In the genomic region with DNA sequence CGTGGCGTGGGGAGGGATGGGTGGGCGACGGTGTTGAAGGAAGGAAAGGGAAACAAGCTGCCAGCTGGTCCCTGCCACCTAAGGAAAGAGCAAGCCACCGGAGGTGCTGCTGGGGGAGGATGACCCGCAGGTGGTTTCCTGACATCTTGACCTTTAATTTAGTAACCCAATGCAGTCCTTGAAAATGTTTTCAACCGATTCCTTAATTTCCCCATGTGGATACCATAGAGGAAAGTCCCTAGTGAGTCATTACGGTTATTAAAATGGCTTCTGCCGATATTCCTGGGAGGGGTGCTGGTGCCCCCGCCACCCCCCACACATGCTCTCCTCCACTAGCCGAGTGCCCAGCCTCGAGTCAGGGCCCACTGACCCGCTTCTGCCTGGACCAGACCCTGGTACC, we compare ENCODE assay signal across 23 cellular contexts. TPM values are rescaled to one million over a fixed set of nuclear protein-coding genes. Genes with fewer than 3 reads are reported as not detected.
DNase-seq lines count a peak whose midpoint lies in the region; ATAC-seq, FAIRE-seq and TF ChIP-seq lines count a peak whose summit lies in the region.
"Had no signal": no experiment of that assay in that cellular context is flagged by ENCODE, and none has a peak within 500 bp of the region (broad histone marks: within the 10 kb centered on the region; RNA-seq: fewer than 3 reads in every experiment).

No MANE protein-coding gene starts in this region.

- POLR2A ChIA-PET in RWPE1 (lab: Yijun Ruan, JAX; ENCODE audit: low non-redundant PET) = no interaction called here

- ATAC-seq in GM19351 (IDR thresholded peaks at IDR 0.05; ENCODE audit: unreplicated experiment) = peak; percentile 33
- no peak for ATAC-seq in T-helper 17 cell
- ATAC-seq in stimulated activated effector memory CD8-positive, alpha-beta T cell treated with anti-CD3 and anti-CD28 coated beads, Interleukin-12 subunit alpha, Interleukin-12 subunit beta, amount 100 ng/mL, for 72 hours = no peak
- ATAC-seq: heart right ventricle, lower lobe of right lung, Right ventricle myocardium inferior had no signal

- peaks cover 5% of the 10 kb centered on the region for H3K36me3 Mint-ChIP-seq in activated CD4-positive, alpha-beta T cell treated with anti-CD3 and anti-CD28 coated beads, Interleukin-2, amount 10 ng/mL, durations not matched to agents 24 days and 14 days (ENCODE audit: low read depth)
- H3K36me3 Mint-ChIP-seq in T-helper 17 cell (ENCODE audit: low read depth) = peaks cover 3% of the 10 kb centered on the region
- H3K36me3 Mint-ChIP-seq in stimulated activated effector memory CD8-positive, alpha-beta T cell treated with anti-CD3 and anti-CD28 coated beads, Interleukin-12 subunit alpha, Interleukin-12 subunit beta, amount 100 ng/mL, for 72 hours = no peaks in the 10 kb centered on the region
- H3K36me3 Mint-ChIP-seq: brain had no signal

- DNase-seq in activated CD4-positive, alpha-beta T cell treated with anti-CD3 and anti-CD28 coated beads, Interleukin-2, amount 10 ng/mL, durations not matched to agents 24 days and 14 days = no peak
- DNase-seq in activated CD4-positive, alpha-beta T cell treated with anti-CD3 and anti-CD28 coated beads for 48 hours = no peak
- DNase-seq in T-helper 17 cell (no peak), NCI-H510A treated with DMSO at 0.1 percent for 48 hours (lab: John Stamatoyannopoulos, UW) (no peak), RWPE1 (ENCODE audit: low spot score) (no peak), H54 (ENCODE audit: insufficient read length, low spot score) (no peak)
- DNase-seq in stimulated activated effector memory CD8-positive, alpha-beta T cell treated with anti-CD3 and anti-CD28 coated beads, Interleukin-12 subunit alpha, Interleukin-12 subunit beta, amount 100 ng/mL, for 72 hours (ENCODE audit: low spot score in 2 of 2) = no peak
- DNase-seq: 8988T; activated CD4-positive, alpha-beta T cell treated with anti-CD3 and anti-CD28 coated beads, Interleukin-2, amount 50 U/mL, for 1 hour; activated T-cell treated with anti-CD3 and anti-CD28 coated beads, Interleukin-2, amount 50 U/mL, for 4 hours; heart right ventricle; lower lobe of right lung; NCI-H1105; NCI-H2081 treated with DMSO at 0.1 percent for 48 hours; NCI-H524; sigmoid colon; stimulated activated naive CD4-positive, alpha-beta T cell had no signal

- H3K4me1 Mint-ChIP-seq in activated CD4-positive, alpha-beta T cell treated with anti-CD3 and anti-CD28 coated beads, Interleukin-2, amount 10 ng/mL, durations not matched to agents 24 days and 14 days = peaks cover 20% of the 10 kb centered on the region
- H3K4me1 Mint-ChIP-seq in T-helper 17 cell = peaks cover 6% of the 10 kb centered on the region
- peaks cover 29% of the 10 kb centered on the region for H3K4me1 Mint-ChIP-seq in stimulated activated effector memory CD8-positive, alpha-beta T cell treated with anti-CD3 and anti-CD28 coated beads, Interleukin-12 subunit alpha, Interleukin-12 subunit beta, amount 100 ng/mL, for 72 hours

- CTCF ChIA-PET in RWPE1 (lab: Yijun Ruan, JAX) = no interaction called here

- H3K9me3 ChIP-seq in T-helper 17 cell (ENCODE audit: control insufficient read depth, low read length, poor library complexity, severe bottlenecking) = no peaks in the 10 kb centered on the region
- H3K9me3 ChIP-seq: heart right ventricle, lower lobe of right lung, sigmoid colon, tibial nerve had no signal

- H3K27ac Mint-ChIP-seq in activated CD4-positive, alpha-beta T cell treated with anti-CD3 and anti-CD28 coated beads, Interleukin-2, amount 10 ng/mL, durations not matched to agents 24 days and 14 days = peak overlapping the region; percentile 42
- peak overlapping the region; percentile 4 for H3K27ac Mint-ChIP-seq in T-helper 17 cell
- H3K27ac Mint-ChIP-seq in stimulated activated effector memory CD8-positive, alpha-beta T cell treated with anti-CD3 and anti-CD28 coated beads, Interleukin-12 subunit alpha, Interleukin-12 subunit beta, amount 100 ng/mL, for 72 hours = no peak overlapping the region

- no peak for TF ChIP-seq CTCF in RWPE1 (conservative IDR thresholded peaks at IDR 0.05; ENCODE audit: low read depth)

- no peaks in the 10 kb centered on the region for H3K9me3 Mint-ChIP-seq in activated CD4-positive, alpha-beta T cell treated with anti-CD3 and anti-CD28 coated beads, Interleukin-2, amount 10 ng/mL, durations not matched to agents 24 days and 14 days
- H3K9me3 Mint-ChIP-seq in stimulated activated effector memory CD8-positive, alpha-beta T cell treated with anti-CD3 and anti-CD28 coated beads, Interleukin-12 subunit alpha, Interleukin-12 subunit beta, amount 100 ng/mL, for 72 hours = no peaks in the 10 kb centered on the region
- H3K9me3 Mint-ChIP-seq: activated T-cell treated with anti-CD3 and anti-CD28 coated beads, Interleukin-2, amount 50 U/mL, for 4 hours had no signal

- H3K4me3 Mint-ChIP-seq in activated CD4-positive, alpha-beta T cell treated with anti-CD3 and anti-CD28 coated beads, Interleukin-2, amount 10 ng/mL, durations not matched to agents 24 days and 14 days = peak overlapping the region; percentile 6
- H3K4me3 Mint-ChIP-seq in T-helper 17 cell = no peak overlapping the region
- peak overlapping the region; percentile 1 for H3K4me3 Mint-ChIP-seq in stimulated activated effector memory CD8-positive, alpha-beta T cell treated with anti-CD3 and anti-CD28 coated beads, Interleukin-12 subunit alpha, Interleukin-12 subunit beta, amount 100 ng/mL, for 72 hours
- H3K4me3 Mint-ChIP-seq: activated T-cell treated with anti-CD3 and anti-CD28 coated beads, Interleukin-2, amount 50 U/mL, for 4 hours had no signal

- intact Hi-C loops in activated CD4-positive, alpha-beta T cell treated with anti-CD3 and anti-CD28 coated beads, Interleukin-2, amount 10 ng/mL, durations not matched to agents 24 days and 14 days (cut with micrococcal nuclease) = no loop called here

- FAIRE-seq in H54 (lab: Jason Lieb, UNC) = no peak
- FAIRE-seq: colon, D721Med had no signal

- no peak overlapping the region for H3K27ac ChIP-seq in RWPE1
- H3K27ac ChIP-seq: lower lobe of right lung, sigmoid colon, tibial nerve had no signal

- peaks cover 25% of the 10 kb centered on the region for H3K27me3 Mint-ChIP-seq in activated CD4-positive, alpha-beta T cell treated with anti-CD3 and anti-CD28 coated beads, Interleukin-2, amount 10 ng/mL, durations not matched to agents 24 days and 14 days
- peaks cover 43% of the 10 kb centered on the region for H3K27me3 Mint-ChIP-seq in T-helper 17 cell

- TF ChIP-seq POLR2A in H54 (IDR thresholded peaks at IDR 0.05; ENCODE audit: low read depth, low read length) = no peak

RNA-seq across cellular contexts. Expression of a gene that starts 6.3 kb away (rescaled TPM):
- 145 and 147 TPM in 2 replicates for total RNA-seq in activated CD4-positive, alpha-beta T cell treated with anti-CD3 and anti-CD28 coated beads, Interleukin-2, amount 10 ng/mL, durations not matched to agents 24 days and 14 days
- 100 to 1,000 TPM; 110 to 135 TPM for total RNA-seq in T-helper 17 cell
